Comparison of ENCODE assay signal across 26 cellular contexts in the genomic region with DNA sequence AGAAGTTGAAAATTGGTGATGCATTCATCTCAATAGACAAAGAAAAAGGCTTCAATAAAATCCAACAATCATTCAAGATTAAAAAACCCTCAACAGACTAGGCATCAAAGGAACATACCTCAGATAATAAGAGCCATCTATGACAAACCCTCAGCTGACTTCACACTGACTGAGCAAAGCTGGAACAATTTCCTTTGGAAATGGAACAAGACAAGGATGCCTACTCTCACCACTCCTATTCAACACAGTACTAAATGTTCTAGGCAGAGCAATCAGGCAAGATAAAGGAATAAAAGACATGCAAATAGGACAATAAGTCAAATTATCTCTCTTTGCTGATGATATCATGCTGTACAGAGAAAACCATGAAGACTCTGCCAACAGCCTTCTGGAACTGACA.
DNase-seq lines count a peak whose midpoint lies in the region; ATAC-seq and TF ChIP-seq lines count a peak whose summit lies in the region.
"Had no signal": no experiment of that assay in that cellular context is flagged by ENCODE, and none has a peak within 500 bp of the region (broad histone marks: within the 10 kb centered on the region; RNA-seq: fewer than 3 reads in every experiment).

No MANE protein-coding gene starts in this region.

- DNase-seq in Right ventricle myocardium inferior (ENCODE audit: missing footprints) = no peak
- no peak for DNase-seq in cardiac septum (ENCODE audit: low spot score)
- peak; percentile 9 for DNase-seq in astrocyte of the spinal cord (ENCODE audit: low read depth, low spot score)
- DNase-seq in heart right ventricle = no peak
- peak; percentile 17 for DNase-seq in retinal pigment epithelial cell (ENCODE audit: low read depth)
- no peak for DNase-seq in AG20443 (ENCODE audit: low spot score)
- DNase-seq in NCI-H2227 (lab: John Stamatoyannopoulos, UW; ENCODE audit: unreplicated experiment) = no peak
- DNase-seq: activated CD4-positive, alpha-beta T cell treated with anti-CD3 and anti-CD28 coated beads, Interleukin-2, amount 10 ng/mL, durations not matched to agents 7 days and 5 days; activated naive CD4-positive, alpha-beta T cell treated with anti-CD3 and anti-CD28 coated beads, Interleukin-2, amount 50 U/mL, for 16 hours; aorta; BE2C; COR-L47; DMS79; Karpas-422; mammary epithelial cell; NCI-H1048; NCI-H2029 treated with DMSO at 0.1 percent for 48 hours; NCI-H446 treated with DMSO at 0.1 percent for 48 hours; psoas muscle; stimulated activated CD4-positive, alpha-beta T cell treated with anti-CD3 and anti-CD28 coated beads, Interleukin-2, amount 100 ng/mL, for 48 hours; substantia nigra; WERI-Rb-1 had no signal

- ATAC-seq in Right ventricle myocardium inferior (peak; percentile 62), heart right ventricle (peak in 6 of 8 donors; percentile 25 to 90 (median 67)), HG02588 (IDR thresholded peaks at IDR 0.05; ENCODE audit: unreplicated experiment) (no peak)
- ATAC-seq: psoas muscle; stimulated activated effector memory CD8-positive, alpha-beta T cell treated with anti-CD3 and anti-CD28 coated beads, Interleukin-12 subunit alpha, Interleukin-12 subunit beta, amount 100 ng/mL, for 72 hours had no signal

- no peak for TF ChIP-seq CTCF in astrocyte of the spinal cord (IDR thresholded peaks at IDR 0.05; ENCODE audit: low read depth, low read length)
- TF ChIP-seq CTCF in heart right ventricle (IDR thresholded peaks at IDR 0.05) = no peak
- no peak for TF ChIP-seq CTCF in retinal pigment epithelial cell (conservative IDR thresholded peaks at IDR 0.05; ENCODE audit: low read depth, low read length)

- no peaks in the 10 kb centered on the region for H3K36me3 ChIP-seq in heart right ventricle
- H3K36me3 ChIP-seq: BE2C, neutrophil, WERI-Rb-1 had no signal

- no peak overlapping the region for H3K4me3 ChIP-seq in astrocyte of the spinal cord (ENCODE audit: low read depth, low read length)
- H3K4me3 ChIP-seq in heart right ventricle = no peak overlapping the region
- H3K4me3 ChIP-seq in retinal pigment epithelial cell (ENCODE audit: low read length) = no peak overlapping the region
- H3K4me3 ChIP-seq: psoas muscle, smooth muscle cell had no signal

- H3K27ac ChIP-seq in heart right ventricle = no peak overlapping the region
- H3K27ac ChIP-seq: neutrophil, psoas muscle, WERI-Rb-1 had no signal

- intact Hi-C loops in Right ventricle myocardium inferior (cut with DNase I) (no loop called here), cardiac septum (cut with DNase I) (no loop called here), heart right ventricle (cut with DNase I) (no loop called here)

- no peaks in the 10 kb centered on the region for H3K4me1 ChIP-seq in heart right ventricle
- H3K4me1 ChIP-seq: BE2C, psoas muscle had no signal

- no peaks in the 10 kb centered on the region for H3K27me3 ChIP-seq in heart right ventricle
- H3K27me3 ChIP-seq: BE2C, neutrophil had no signal

- H3K9me3 ChIP-seq in heart right ventricle = peaks cover 0 to 15% (median 0%) of the 10 kb centered on the region in 11 donors
- H3K9me3 ChIP-seq: BE2C, neutrophil, psoas muscle had no signal

- in situ Hi-C loops in astrocyte of the spinal cord (cut with HindIII; ENCODE audit: low sequenced_read_pairs) = no loop called here

Comparison
In these comparisons a context has a peak if more than half of its experiments do, and no peak if none do; other contexts are left out.
1. DNase-seq: peak in astrocyte of the spinal cord (single experiment) and retinal pigment epithelial cell (single experiment); none in Right ventricle myocardium inferior (single experiment), cardiac septum (single experiment), heart right ventricle (0 of 2), AG20443 (single experiment) and NCI-H2227 (single experiment).